1 cellular context compared by ENCODE assay signal in the genomic region with DNA sequence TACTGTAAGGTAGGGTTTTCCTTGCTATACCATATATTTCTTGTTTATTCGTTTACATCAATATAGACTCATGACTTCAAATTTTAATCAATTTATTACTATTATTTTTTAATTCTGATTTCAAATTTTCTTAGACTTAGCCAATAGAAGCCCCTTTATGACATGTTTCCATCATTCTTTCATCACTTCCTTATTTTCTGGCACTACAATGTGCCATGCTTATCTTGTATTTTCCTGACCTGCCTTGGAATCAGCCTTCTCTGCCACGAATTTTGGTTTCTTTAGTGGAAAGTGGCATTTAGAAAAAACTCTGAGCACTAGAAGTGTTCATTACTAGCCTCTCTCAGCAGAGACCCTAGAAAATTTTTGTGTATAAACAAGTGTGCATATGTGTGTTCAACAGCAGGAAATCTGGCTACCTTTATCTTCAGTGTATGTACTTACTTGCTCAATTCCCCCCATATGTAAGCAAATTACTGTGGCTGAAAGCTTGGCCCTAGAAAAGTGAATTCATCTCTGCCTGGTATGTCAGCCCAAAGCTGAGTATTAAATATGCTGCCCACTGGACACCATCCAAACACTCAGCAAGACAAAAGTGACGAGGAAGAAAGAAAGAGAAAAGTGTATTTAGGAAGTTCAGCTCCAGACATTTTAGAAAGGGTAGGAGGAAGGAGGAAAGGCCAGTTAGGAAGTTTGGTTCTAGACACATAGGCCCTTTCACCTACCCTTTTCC.
A peak's percentile ranks its signal among the peaks of the same experiment; 100 is the strongest.
TF ChIP-seq lines count a peak whose summit lies in the region.

No MANE protein-coding gene starts in this region.

TF ChIP-seq in HepG2, 621 proteins besides CTCF, POLR2A, EP300 and RAD21 (continued from another document and continues in another):
- TF ChIP-seq, protein P1, sequence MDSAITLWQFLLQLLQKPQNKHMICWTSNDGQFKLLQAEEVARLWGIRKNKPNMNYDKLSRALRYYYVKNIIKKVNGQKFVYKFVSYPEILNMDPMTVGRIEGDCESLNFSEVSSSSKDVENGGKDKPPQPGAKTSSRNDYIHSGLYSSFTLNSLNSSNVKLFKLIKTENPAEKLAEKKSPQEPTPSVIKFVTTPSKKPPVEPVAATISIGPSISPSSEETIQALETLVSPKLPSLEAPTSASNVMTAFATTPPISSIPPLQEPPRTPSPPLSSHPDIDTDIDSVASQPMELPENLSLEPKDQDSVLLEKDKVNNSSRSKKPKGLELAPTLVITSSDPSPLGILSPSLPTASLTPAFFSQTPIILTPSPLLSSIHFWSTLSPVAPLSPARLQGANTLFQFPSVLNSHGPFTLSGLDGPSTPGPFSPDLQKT (CRISPR knock-in tag; IDR thresholded peaks at IDR 0.05; ENCODE audit: borderline replicate concordance) = no peak
- TF ChIP-seq, protein P2, sequence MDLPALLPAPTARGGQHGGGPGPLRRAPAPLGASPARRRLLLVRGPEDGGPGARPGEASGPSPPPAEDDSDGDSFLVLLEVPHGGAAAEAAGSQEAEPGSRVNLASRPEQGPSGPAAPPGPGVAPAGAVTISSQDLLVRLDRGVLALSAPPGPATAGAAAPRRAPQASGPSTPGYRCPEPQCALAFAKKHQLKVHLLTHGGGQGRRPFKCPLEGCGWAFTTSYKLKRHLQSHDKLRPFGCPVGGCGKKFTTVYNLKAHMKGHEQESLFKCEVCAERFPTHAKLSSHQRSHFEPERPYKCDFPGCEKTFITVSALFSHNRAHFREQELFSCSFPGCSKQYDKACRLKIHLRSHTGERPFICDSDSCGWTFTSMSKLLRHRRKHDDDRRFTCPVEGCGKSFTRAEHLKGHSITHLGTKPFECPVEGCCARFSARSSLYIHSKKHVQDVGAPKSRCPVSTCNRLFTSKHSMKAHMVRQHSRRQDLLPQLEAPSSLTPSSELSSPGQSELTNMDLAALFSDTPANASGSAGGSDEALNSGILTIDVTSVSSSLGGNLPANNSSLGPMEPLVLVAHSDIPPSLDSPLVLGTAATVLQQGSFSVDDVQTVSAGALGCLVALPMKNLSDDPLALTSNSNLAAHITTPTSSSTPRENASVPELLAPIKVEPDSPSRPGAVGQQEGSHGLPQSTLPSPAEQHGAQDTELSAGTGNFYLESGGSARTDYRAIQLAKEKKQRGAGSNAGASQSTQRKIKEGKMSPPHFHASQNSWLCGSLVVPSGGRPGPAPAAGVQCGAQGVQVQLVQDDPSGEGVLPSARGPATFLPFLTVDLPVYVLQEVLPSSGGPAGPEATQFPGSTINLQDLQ (CRISPR knock-in tag; IDR thresholded peaks at IDR 0.05) = no peak
- TF ChIP-seq ZNF33A (CRISPR knock-in tag; IDR thresholded peaks at IDR 0.05; ENCODE audit: borderline replicate concordance) (no peak), ZFP90 (CRISPR knock-in tag; IDR thresholded peaks at IDR 0.05; ENCODE audit: borderline replicate concordance) (no peak), ZNF562 (CRISPR knock-in tag; IDR thresholded peaks at IDR 0.05; ENCODE audit: borderline replicate concordance) (no peak), RAD51 (IDR thresholded peaks at IDR 0.05; ENCODE audit: borderline replicate concordance) (no peak), ZNF317 (CRISPR knock-in tag; IDR thresholded peaks at IDR 0.05) (no peak), SUZ12 (IDR thresholded peaks at IDR 0.05; ENCODE audit: low read depth, low read length) (no peak), TCF12 (IDR thresholded peaks at IDR 0.05) (no peak), TCF12 (CRISPR knock-in tag; IDR thresholded peaks at IDR 0.05) (no peak), ZNF607 (CRISPR knock-in tag; IDR thresholded peaks at IDR 0.05; ENCODE audit: borderline replicate concordance) (no peak), GATA4 (IDR thresholded peaks at IDR 0.05; ENCODE audit: borderline replicate concordance, low read depth) (no peak), MEF2D (CRISPR knock-in tag; IDR thresholded peaks at IDR 0.05) (no peak), TARDBP (CRISPR knock-in tag; IDR thresholded peaks at IDR 0.05) (no peak; the same call in 1 of the 2 replicates), ATF7 (IDR thresholded peaks at IDR 0.05) (no peak), ATF7 (CRISPR knock-in tag; IDR thresholded peaks at IDR 0.05) (no peak), KLF9 (CRISPR knock-in tag; IDR thresholded peaks at IDR 0.05; ENCODE audit: low read depth) (no peak), KLF16 (CRISPR knock-in tag; IDR thresholded peaks at IDR 0.05) (no peak), EHMT2 (IDR thresholded peaks at IDR 0.05; ENCODE audit: borderline replicate concordance, low read depth, low read length) (no peak), POGZ (CRISPR knock-in tag; IDR thresholded peaks at IDR 0.05) (peak; percentile 32; the same call in 1 of the 2 replicates), ZNF792 (CRISPR knock-in tag; IDR thresholded peaks at IDR 0.05) (no peak), MIER3 (CRISPR knock-in tag; IDR thresholded peaks at IDR 0.05; ENCODE audit: borderline replicate concordance) (no peak), IRX3 (CRISPR knock-in tag; IDR thresholded peaks at IDR 0.05; ENCODE audit: borderline replicate concordance, low read depth) (no peak), PPARG (CRISPR knock-in tag; conservative IDR thresholded peaks at IDR 0.05) (no peak), MIXL1 (CRISPR knock-in tag; IDR thresholded peaks at IDR 0.05) (peak; percentile 74), TRIM24 (CRISPR knock-in tag; IDR thresholded peaks at IDR 0.05) (no peak), MBNL3 (CRISPR knock-in tag; conservative IDR thresholded peaks at IDR 0.05) (no peak)
- TF ChIP-seq, protein P3, sequence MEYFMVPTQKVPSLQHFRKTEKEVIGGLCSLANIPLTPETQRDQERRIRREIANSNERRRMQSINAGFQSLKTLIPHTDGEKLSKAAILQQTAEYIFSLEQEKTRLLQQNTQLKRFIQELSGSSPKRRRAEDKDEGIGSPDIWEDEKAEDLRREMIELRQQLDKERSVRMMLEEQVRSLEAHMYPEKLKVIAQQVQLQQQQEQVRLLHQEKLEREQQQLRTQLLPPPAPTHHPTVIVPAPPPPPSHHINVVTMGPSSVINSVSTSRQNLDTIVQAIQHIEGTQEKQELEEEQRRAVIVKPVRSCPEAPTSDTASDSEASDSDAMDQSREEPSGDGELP (IDR thresholded peaks at IDR 0.05; ENCODE audit: borderline replicate concordance, low read depth) = peak; percentile 27; the same call in 1 of the 2 replicates
- TF ChIP-seq, protein P4, sequence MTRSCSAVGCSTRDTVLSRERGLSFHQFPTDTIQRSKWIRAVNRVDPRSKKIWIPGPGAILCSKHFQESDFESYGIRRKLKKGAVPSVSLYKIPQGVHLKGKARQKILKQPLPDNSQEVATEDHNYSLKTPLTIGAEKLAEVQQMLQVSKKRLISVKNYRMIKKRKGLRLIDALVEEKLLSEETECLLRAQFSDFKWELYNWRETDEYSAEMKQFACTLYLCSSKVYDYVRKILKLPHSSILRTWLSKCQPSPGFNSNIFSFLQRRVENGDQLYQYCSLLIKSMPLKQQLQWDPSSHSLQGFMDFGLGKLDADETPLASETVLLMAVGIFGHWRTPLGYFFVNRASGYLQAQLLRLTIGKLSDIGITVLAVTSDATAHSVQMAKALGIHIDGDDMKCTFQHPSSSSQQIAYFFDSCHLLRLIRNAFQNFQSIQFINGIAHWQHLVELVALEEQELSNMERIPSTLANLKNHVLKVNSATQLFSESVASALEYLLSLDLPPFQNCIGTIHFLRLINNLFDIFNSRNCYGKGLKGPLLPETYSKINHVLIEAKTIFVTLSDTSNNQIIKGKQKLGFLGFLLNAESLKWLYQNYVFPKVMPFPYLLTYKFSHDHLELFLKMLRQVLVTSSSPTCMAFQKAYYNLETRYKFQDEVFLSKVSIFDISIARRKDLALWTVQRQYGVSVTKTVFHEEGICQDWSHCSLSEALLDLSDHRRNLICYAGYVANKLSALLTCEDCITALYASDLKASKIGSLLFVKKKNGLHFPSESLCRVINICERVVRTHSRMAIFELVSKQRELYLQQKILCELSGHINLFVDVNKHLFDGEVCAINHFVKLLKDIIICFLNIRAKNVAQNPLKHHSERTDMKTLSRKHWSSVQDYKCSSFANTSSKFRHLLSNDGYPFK (CRISPR knock-in tag; IDR thresholded peaks at IDR 0.05; ENCODE audit: borderline replicate concordance) = no peak
- TF ChIP-seq, protein P5, sequence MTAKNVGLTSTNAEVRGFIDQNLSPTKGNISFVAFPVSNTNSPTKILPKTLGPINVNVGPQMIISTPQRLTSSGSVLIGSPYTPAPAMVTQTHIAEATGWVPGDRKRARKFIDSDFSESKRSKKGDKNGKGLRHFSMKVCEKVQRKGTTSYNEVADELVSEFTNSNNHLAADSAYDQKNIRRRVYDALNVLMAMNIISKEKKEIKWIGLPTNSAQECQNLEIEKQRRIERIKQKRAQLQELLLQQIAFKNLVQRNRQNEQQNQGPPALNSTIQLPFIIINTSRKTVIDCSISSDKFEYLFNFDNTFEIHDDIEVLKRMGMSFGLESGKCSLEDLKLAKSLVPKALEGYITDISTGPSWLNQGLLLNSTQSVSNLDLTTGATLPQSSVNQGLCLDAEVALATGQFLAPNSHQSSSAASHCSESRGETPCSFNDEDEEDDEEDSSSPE (CRISPR knock-in tag; IDR thresholded peaks at IDR 0.05) = no peak
- TF ChIP-seq, protein P6, sequence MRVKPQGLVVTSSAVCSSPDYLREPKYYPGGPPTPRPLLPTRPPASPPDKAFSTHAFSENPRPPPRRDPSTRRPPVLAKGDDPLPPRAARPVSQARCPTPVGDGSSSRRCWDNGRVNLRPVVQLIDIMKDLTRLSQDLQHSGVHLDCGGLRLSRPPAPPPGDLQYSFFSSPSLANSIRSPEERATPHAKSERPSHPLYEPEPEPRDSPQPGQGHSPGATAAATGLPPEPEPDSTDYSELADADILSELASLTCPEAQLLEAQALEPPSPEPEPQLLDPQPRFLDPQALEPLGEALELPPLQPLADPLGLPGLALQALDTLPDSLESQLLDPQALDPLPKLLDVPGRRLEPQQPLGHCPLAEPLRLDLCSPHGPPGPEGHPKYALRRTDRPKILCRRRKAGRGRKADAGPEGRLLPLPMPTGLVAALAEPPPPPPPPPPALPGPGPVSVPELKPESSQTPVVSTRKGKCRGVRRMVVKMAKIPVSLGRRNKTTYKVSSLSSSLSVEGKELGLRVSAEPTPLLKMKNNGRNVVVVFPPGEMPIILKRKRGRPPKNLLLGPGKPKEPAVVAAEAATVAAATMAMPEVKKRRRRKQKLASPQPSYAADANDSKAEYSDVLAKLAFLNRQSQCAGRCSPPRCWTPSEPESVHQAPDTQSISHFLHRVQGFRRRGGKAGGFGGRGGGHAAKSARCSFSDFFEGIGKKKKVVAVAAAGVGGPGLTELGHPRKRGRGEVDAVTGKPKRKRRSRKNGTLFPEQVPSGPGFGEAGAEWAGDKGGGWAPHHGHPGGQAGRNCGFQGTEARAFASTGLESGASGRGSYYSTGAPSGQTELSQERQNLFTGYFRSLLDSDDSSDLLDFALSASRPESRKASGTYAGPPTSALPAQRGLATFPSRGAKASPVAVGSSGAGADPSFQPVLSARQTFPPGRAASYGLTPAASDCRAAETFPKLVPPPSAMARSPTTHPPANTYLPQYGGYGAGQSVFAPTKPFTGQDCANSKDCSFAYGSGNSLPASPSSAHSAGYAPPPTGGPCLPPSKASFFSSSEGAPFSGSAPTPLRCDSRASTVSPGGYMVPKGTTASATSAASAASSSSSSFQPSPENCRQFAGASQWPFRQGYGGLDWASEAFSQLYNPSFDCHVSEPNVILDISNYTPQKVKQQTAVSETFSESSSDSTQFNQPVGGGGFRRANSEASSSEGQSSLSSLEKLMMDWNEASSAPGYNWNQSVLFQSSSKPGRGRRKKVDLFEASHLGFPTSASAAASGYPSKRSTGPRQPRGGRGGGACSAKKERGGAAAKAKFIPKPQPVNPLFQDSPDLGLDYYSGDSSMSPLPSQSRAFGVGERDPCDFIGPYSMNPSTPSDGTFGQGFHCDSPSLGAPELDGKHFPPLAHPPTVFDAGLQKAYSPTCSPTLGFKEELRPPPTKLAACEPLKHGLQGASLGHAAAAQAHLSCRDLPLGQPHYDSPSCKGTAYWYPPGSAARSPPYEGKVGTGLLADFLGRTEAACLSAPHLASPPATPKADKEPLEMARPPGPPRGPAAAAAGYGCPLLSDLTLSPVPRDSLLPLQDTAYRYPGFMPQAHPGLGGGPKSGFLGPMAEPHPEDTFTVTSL (CRISPR knock-in tag; IDR thresholded peaks at IDR 0.05; ENCODE audit: borderline replicate concordance) = peak; percentile 50; the same call in 1 of the 2 replicates
- TF ChIP-seq, protein P7, sequence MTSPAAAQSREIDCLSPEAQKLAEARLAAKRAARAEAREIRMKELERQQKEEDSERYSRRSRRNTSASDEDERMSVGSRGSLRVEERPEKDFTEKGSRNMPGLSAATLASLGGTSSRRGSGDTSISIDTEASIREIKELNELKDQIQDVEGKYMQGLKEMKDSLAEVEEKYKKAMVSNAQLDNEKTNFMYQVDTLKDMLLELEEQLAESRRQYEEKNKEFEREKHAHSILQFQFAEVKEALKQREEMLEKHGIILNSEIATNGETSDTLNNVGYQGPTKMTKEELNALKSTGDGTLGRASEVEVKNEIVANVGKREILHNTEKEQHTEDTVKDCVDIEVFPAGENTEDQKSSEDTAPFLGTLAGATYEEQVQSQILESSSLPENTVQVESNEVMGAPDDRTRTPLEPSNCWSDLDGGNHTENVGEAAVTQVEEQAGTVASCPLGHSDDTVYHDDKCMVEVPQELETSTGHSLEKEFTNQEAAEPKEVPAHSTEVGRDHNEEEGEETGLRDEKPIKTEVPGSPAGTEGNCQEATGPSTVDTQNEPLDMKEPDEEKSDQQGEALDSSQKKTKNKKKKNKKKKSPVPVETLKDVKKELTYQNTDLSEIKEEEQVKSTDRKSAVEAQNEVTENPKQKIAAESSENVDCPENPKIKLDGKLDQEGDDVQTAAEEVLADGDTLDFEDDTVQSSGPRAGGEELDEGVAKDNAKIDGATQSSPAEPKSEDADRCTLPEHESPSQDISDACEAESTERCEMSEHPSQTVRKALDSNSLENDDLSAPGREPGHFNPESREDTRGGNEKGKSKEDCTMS (CRISPR knock-in tag; conservative IDR thresholded peaks at IDR 0.05) = no peak
- TF ChIP-seq, protein P8, sequence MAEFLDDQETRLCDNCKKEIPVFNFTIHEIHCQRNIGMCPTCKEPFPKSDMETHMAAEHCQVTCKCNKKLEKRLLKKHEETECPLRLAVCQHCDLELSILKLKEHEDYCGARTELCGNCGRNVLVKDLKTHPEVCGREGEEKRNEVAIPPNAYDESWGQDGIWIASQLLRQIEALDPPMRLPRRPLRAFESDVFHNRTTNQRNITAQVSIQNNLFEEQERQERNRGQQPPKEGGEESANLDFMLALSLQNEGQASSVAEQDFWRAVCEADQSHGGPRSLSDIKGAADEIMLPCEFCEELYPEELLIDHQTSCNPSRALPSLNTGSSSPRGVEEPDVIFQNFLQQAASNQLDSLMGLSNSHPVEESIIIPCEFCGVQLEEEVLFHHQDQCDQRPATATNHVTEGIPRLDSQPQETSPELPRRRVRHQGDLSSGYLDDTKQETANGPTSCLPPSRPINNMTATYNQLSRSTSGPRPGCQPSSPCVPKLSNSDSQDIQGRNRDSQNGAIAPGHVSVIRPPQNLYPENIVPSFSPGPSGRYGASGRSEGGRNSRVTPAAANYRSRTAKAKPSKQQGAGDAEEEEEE (CRISPR knock-in tag; IDR thresholded peaks at IDR 0.05; ENCODE audit: borderline replicate concordance) = no peak
